1 cellular context compared by ENCODE assay signal in genomic region chr10:71536332-71536731, GRCh38.
TF ChIP-seq lines count a peak whose summit lies in the region.

No MANE protein-coding gene starts in this region.

TF ChIP-seq in SK-N-SH treated with all-trans-retinoic acid at 6 μM for 48 hours, 23 proteins besides CTCF, POLR2A, EP300 and RAD21 (continued from another document):
- TF ChIP-seq POU6F1 (CRISPR knock-in tag; IDR thresholded peaks at IDR 0.05; ENCODE audit: borderline replicate concordance, low read depth) (no peak), OSR1 (CRISPR knock-in tag; IDR thresholded peaks at IDR 0.05) (no peak), ESRRG (CRISPR knock-in tag; IDR thresholded peaks at IDR 0.05) (no peak), CSDC2 (CRISPR knock-in tag; IDR thresholded peaks at IDR 0.05) (no peak), ZC3H10 (CRISPR knock-in tag; IDR thresholded peaks at IDR 0.05) (no peak), ZFP30 (CRISPR knock-in tag; IDR thresholded peaks at IDR 0.05) (no peak), GLIS3 (CRISPR knock-in tag; IDR thresholded peaks at IDR 0.05) (no peak), RARB (CRISPR knock-in tag; IDR thresholded peaks at IDR 0.05) (no peak), ZFP3 (CRISPR knock-in tag; IDR thresholded peaks at IDR 0.05) (no peak), ZNF70 (CRISPR knock-in tag; IDR thresholded peaks at IDR 0.05) (no peak), BACH2 (CRISPR knock-in tag; IDR thresholded peaks at IDR 0.05; ENCODE audit: borderline replicate concordance) (no peak), ZNF565 (CRISPR knock-in tag; conservative IDR thresholded peaks at IDR 0.05; ENCODE audit: low read depth) (no peak)
- TF ChIP-seq, protein P1, sequence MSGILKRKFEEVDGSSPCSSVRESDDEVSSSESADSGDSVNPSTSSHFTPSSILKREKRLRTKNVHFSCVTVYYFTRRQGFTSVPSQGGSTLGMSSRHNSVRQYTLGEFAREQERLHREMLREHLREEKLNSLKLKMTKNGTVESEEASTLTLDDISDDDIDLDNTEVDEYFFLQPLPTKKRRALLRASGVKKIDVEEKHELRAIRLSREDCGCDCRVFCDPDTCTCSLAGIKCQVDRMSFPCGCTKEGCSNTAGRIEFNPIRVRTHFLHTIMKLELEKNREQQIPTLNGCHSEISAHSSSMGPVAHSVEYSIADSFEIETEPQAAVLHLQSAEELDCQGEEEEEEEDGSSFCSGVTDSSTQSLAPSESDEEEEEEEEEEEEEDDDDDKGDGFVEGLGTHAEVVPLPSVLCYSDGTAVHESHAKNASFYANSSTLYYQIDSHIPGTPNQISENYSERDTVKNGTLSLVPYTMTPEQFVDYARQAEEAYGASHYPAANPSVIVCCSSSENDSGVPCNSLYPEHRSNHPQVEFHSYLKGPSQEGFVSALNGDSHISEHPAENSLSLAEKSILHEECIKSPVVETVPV (CRISPR knock-in tag; IDR thresholded peaks at IDR 0.05), result no peak
- TF ChIP-seq, protein P2, sequence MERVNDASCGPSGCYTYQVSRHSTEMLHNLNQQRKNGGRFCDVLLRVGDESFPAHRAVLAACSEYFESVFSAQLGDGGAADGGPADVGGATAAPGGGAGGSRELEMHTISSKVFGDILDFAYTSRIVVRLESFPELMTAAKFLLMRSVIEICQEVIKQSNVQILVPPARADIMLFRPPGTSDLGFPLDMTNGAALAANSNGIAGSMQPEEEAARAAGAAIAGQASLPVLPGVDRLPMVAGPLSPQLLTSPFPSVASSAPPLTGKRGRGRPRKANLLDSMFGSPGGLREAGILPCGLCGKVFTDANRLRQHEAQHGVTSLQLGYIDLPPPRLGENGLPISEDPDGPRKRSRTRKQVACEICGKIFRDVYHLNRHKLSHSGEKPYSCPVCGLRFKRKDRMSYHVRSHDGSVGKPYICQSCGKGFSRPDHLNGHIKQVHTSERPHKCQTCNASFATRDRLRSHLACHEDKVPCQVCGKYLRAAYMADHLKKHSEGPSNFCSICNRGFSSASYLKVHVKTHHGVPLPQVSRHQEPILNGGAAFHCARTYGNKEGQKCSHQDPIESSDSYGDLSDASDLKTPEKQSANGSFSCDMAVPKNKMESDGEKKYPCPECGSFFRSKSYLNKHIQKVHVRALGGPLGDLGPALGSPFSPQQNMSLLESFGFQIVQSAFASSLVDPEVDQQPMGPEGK (CRISPR knock-in tag; IDR thresholded peaks at IDR 0.05; ENCODE audit: borderline replicate concordance), result no peak
TF ChIP-seq in SK-N-SH treated with all-trans-retinoic acid at 6 μM for 48 hours: peak in this region for 0.
